Comparison of ENCODE assay signal across 8 cellular contexts in the genomic region with DNA sequence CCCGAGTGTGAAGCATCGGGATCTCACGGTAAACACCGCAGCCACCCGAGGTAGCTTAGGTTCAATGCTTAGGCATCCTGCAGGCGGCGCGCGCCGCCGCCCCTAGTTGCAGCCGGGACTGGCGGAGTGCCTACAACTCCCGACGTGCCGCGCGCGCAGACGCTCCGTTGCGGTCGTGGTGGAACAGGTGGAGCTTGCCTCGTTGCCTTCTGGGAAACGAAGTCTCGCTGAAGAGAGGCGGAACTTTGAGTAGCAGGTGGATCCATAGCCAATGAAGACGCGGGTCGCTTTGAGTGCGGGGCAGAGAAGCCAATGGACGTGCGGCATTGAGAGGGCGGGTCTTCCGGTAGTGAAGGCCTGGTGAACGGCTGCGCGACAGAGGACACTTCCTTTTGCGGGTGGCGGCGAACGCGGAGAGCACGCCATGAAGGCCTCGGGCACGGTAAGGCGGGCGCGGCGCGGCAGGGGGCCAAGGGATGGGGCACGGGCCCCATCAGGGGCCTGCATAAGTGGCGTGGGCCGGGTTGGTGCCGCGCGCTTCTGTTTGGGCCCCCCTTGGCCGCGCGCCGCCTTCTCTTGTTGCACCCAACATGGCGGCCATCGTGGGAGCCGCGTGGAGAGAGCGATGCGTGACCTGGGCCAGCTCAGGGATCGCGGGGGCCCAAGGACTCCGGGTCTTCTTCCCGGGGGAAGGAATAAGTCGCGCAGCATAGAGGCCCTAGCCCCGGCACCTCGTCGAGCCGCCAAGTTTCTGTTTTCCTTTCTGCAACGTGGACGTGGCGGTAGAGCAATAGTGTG. TPM values are rescaled to one million over a fixed set of nuclear protein-coding genes. Genes with fewer than 3 reads are reported as not detected.
DNase-seq lines count a peak whose midpoint lies in the region; ATAC-seq, FAIRE-seq and TF ChIP-seq lines count a peak whose summit lies in the region.

RPL18A (plus strand) TSS at position 378 of the 798 bp plus-strand sequence; CDS start at position 425, 47 bp downstream.

- H3K27me3 Mint-ChIP-seq in progenitor cell of endocrine pancreas, result peaks cover 9% of the 10 kb centered on the region

- TF ChIP-seq POLR2A in GM12891 (IDR thresholded peaks at IDR 0.05; ENCODE audit: low read depth, low read length), result peak; percentile 98

- TF ChIP-seq CTCF in progenitor cell of endocrine pancreas (IDR thresholded peaks at IDR 0.05; ENCODE audit: unreplicated experiment), result peak; percentile 74

- DNase-seq in GM12891 (ENCODE audit: insufficient read length, low spot score) (peak; percentile 95), NCI-H146 (lab: John Stamatoyannopoulos, UW) (peak; percentile 100), amniotic stem cell (lab: John Stamatoyannopoulos, UW) (peak; percentile 99), left cardiac atrium (peak; percentile 99), progenitor cell of endocrine pancreas (ENCODE audit: low spot score, unreplicated experiment) (peak; percentile 97)

- H3K4me1 ChIP-seq in urinary bladder (ENCODE audit: insufficient read depth), result no peaks in the 10 kb centered on the region

- H3K36me3 ChIP-seq in urinary bladder (ENCODE audit: insufficient read depth), result peaks cover 6% of the 10 kb centered on the region

- peaks cover 19% of the 10 kb centered on the region for H3K4me1 Mint-ChIP-seq in progenitor cell of endocrine pancreas (ENCODE audit: low read depth)

- ATAC-seq in HG02852 (IDR thresholded peaks at IDR 0.05; ENCODE audit: unreplicated experiment) (peak; percentile 88), left cardiac atrium (peak; percentile 97 to 98)

- no peaks in the 10 kb centered on the region for H3K9me3 Mint-ChIP-seq in progenitor cell of endocrine pancreas (ENCODE audit: low read depth)

- H3K4me3 Mint-ChIP-seq in progenitor cell of endocrine pancreas (ENCODE audit: low read depth), result peak within 1 kb of the TSS; percentile 96

- peak within 1 kb of the TSS; percentile 81 for H3K4me3 ChIP-seq in urinary bladder (ENCODE audit: low read depth, low read length)

- peak; percentile 99 for FAIRE-seq in GM12891 (lab: Jason Lieb, UNC)

- peak within 1 kb of the TSS; percentile 38 for H3K27ac ChIP-seq in urinary bladder (ENCODE audit: low read depth)

- WGBS in urinary bladder, result under 1% methylated on average over 80 of the region's 80 CpGs

- peaks cover 17% of the 10 kb centered on the region for H3K36me3 Mint-ChIP-seq in progenitor cell of endocrine pancreas (ENCODE audit: insufficient read depth)

- H3K27ac Mint-ChIP-seq in progenitor cell of endocrine pancreas, result peak within 1 kb of the TSS; percentile 96

- intact Hi-C loops in T-helper 1 cell treated with Interleukin-12 subunit alpha and Interleukin-12 subunit beta and Interleukin-4 antibody, amounts not matched to agents 30 ng/mL and 1 ng/mL, for 36 hours (cut with micrococcal nuclease), result loop anchor here (1.0 to 10.0 kb wide), 8 partner anchors 9 to 525 kb away; partner anchors contain the start of genes ANO8, GTPBP3, PIK3R2 and SLC27A1
- intact Hi-C loops in left cardiac atrium (cut with DNase I), result loop anchor here in 1 of 2 donors (2.0 to 10.0 kb wide), 4 partner anchors 73 to 512 kb away; partner anchors contain the start of gene CCDC124

TF ChIP-seq in GM12891, 5 proteins besides CTCF, POLR2A, EP300 and RAD21:
- no peak for TF ChIP-seq PAX5 (IDR thresholded peaks at IDR 0.05; ENCODE audit: insufficient read depth, low read length, severe bottlenecking)
- peak; percentile 99 for TF ChIP-seq POLR2AphosphoS5 (IDR thresholded peaks at IDR 0.05; ENCODE audit: low read depth, low read length)
- TF ChIP-seq SPI1 (IDR thresholded peaks at IDR 0.05; ENCODE audit: low read depth, low read length), result no peak
- TF ChIP-seq POU2F2 (IDR thresholded peaks at IDR 0.05; ENCODE audit: low read depth, low read length), result peak; percentile 92
- peak; percentile 99 for TF ChIP-seq TAF1 (IDR thresholded peaks at IDR 0.05; ENCODE audit: low read depth, low read length)
TF ChIP-seq in GM12891: peak in this region for 3.

RNA-seq across cellular contexts. Expression of gene RPL18A, which starts in this region (rescaled TPM):
- polyA plus RNA-seq in GM12891 (2012; ENCODE audit: low read depth, missing spikeins), result 5,111 TPM
- total RNA-seq in T-helper 1 cell treated with Interleukin-12 subunit alpha and Interleukin-12 subunit beta and Interleukin-4 antibody, amounts not matched to agents 30 ng/mL and 1 ng/mL, for 36 hours, result 2,028 and 2,084 TPM in 2 replicates
- total RNA-seq in left cardiac atrium, result 1,000 to 10,000 TPM; 1,009 to 1,051 TPM
- total RNA-seq in progenitor cell of endocrine pancreas, result 1,687 and 1,716 TPM in 2 replicates
- 531 TPM for total RNA-seq in urinary bladder
- 2,929 TPM for polyA plus RNA-seq in urinary bladder

Comparison
In these comparisons a context has a peak if more than half of its experiments do, and no peak if none do; other contexts are left out.
1. Peak in every context shown above with its lines: DNase-seq, ATAC-seq, H3K4me3 ChIP-seq and H3K27ac ChIP-seq.